ENCODE assay signal across 10 cellular contexts in the genomic region with DNA sequence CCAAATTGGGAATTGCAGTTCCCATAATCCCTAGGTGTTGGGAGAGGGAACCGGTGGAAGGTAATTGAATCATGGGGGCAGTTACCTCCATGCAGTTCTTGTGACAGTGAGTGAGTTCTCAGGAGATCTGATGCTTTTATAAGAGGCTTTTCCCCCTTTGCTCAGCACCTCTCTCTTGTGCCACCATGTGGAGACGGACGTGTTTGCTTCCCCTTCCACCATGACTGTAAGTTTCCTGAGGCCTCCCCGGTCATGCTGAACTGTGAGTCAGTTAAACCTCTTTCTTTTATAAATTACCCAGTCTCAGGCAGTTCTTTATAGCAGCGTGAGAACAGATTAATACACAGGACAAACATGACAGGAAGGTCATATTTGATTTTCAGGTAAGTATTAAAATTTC. TPM values are rescaled to one million over a fixed set of nuclear protein-coding genes. Genes with fewer than 3 reads are reported as not detected.
A peak's percentile ranks its signal among the peaks of the same experiment; 100 is the strongest.
DNase-seq lines count a peak whose midpoint lies in the region; ATAC-seq and TF ChIP-seq lines count a peak whose summit lies in the region.
"Had no signal": no experiment of that assay in that cellular context is flagged by ENCODE, and none has a peak within 500 bp of the region (broad histone marks: within the 10 kb centered on the region; RNA-seq: fewer than 3 reads in every experiment).

No MANE protein-coding gene starts in this region.

- H2BK120ac ChIP-seq in neuronal stem cell (ENCODE audit: low read depth, low read length), result no peak overlapping the region

- H3K9me3 ChIP-seq in naive thymus-derived CD4-positive, alpha-beta T cell (ENCODE audit: control insufficient read depth in 2 of 3, low read length in 3 of 3), result no peaks in the 10 kb centered on the region
- no peaks in the 10 kb centered on the region for H3K9me3 ChIP-seq in neuronal stem cell (replicated peaks in 1 of 2; ENCODE audit: control insufficient read depth in 2 of 2, insufficient read depth in 1 of 2, low read depth in 1 of 2, low read length in 2 of 2)
- H3K9me3 ChIP-seq in colonic mucosa, result no peaks in the 10 kb centered on the region
- H3K9me3 ChIP-seq: thyroid gland had no signal

- H3K27me3 Mint-ChIP-seq in naive thymus-derived CD4-positive, alpha-beta T cell, result no peaks in the 10 kb centered on the region

- H3K79me1 ChIP-seq in neuronal stem cell (ENCODE audit: low read depth, low read length), result peaks cover 2% of the 10 kb centered on the region

- no peaks in the 10 kb centered on the region for H3K36me3 ChIP-seq in naive thymus-derived CD4-positive, alpha-beta T cell (ENCODE audit: control insufficient read depth in 2 of 3, insufficient read depth in 3 of 3, low read length in 3 of 3)
- H3K36me3 ChIP-seq in neuronal stem cell (replicated peaks in 1 of 2; ENCODE audit: control insufficient read depth in 2 of 2, insufficient read depth in 2 of 2, low read length in 2 of 2) (no peaks in the 10 kb centered on the region), colonic mucosa (no peaks in the 10 kb centered on the region)
- H3K36me3 ChIP-seq: thyroid gland had no signal

- H3K4me1 ChIP-seq in naive thymus-derived CD4-positive, alpha-beta T cell (ENCODE audit: control insufficient read depth in 2 of 2, insufficient read depth in 2 of 2, low read length in 2 of 2), result peaks cover 36 to 48% of the 10 kb centered on the region in 2 donors
- H3K4me1 ChIP-seq in neuronal stem cell (ENCODE audit: control insufficient read depth in 2 of 2, insufficient read depth in 1 of 2, low read depth in 1 of 2, low read length in 2 of 2) (no peaks in the 10 kb centered on the region), colonic mucosa (no peaks in the 10 kb centered on the region)
- H3K4me1 ChIP-seq: thyroid gland had no signal

- H2BK15ac ChIP-seq in neuronal stem cell (ENCODE audit: low read length), result no peak overlapping the region

- H3K27ac ChIP-seq in naive thymus-derived CD4-positive, alpha-beta T cell (ENCODE audit: low read depth, low read length), result no peak overlapping the region
- H3K27ac ChIP-seq in neuronal stem cell (replicated peaks; ENCODE audit: low read length) (no peak overlapping the region), colonic mucosa (no peak overlapping the region)
- H3K27ac ChIP-seq: thyroid gland had no signal

- no peak overlapping the region for H2BK5ac ChIP-seq in neuronal stem cell (ENCODE audit: low read length)

- DNase-seq in GM12865 (ENCODE audit: low read depth) (peak; percentile 78), M059J (ENCODE audit: low read depth) (peak; percentile 42), neuronal stem cell (ENCODE audit: low spot score) (no peak), colonic mucosa (no peak), posterior vena cava (ENCODE audit: low spot score) (no peak)
- DNase-seq in activated naive CD4-positive, alpha-beta T cell treated with anti-CD3 and anti-CD28 coated beads, Interleukin-2, amount 50 U/mL, for 16 hours, result peak; percentile 54
- peak in 2 of 9 donors; percentile 21 to 28 for DNase-seq in naive thymus-derived CD4-positive, alpha-beta T cell

- no peaks in the 10 kb centered on the region for H3K27me3 ChIP-seq in naive thymus-derived CD4-positive, alpha-beta T cell (ENCODE audit: control insufficient read depth in 2 of 2, insufficient read depth in 2 of 2, low read length in 2 of 2)
- H3K27me3 ChIP-seq in neuronal stem cell (ENCODE audit: control insufficient read depth in 3 of 3, insufficient read depth in 3 of 3, low read depth in 1 of 3, low read length in 3 of 3) (peaks cover 0 to 9% (median 0%) of the 10 kb centered on the region in 3 experiments), colonic mucosa (no peaks in the 10 kb centered on the region)
- H3K27me3 ChIP-seq: thyroid gland had no signal

- H3K9me3 Mint-ChIP-seq in naive thymus-derived CD4-positive, alpha-beta T cell, result peaks cover 0 to 5% (median 0%) of the 10 kb centered on the region in 11 donors
- H3K9me3 Mint-ChIP-seq: activated T-helper 1 cell treated with anti-CD3 and anti-CD28 coated beads, Interleukin-12 subunit alpha, Interleukin-12 subunit beta, Interleukin-2, Interleukin-4 antibody, amounts not matched to agents 30 ng/mL and 10 ng/mL and 1 ng/mL, durations not matched to agents 14 hours and 24 hours and 36 hours had no signal

- intact Hi-C loops in naive thymus-derived CD4-positive, alpha-beta T cell (cut with micrococcal nuclease), result no loop called here
- intact Hi-C loops in colonic mucosa (cut with DNase I) (no loop called here), posterior vena cava (cut with DNase I) (no loop called here)

- no peaks in the 10 kb centered on the region for H3K36me3 Mint-ChIP-seq in naive thymus-derived CD4-positive, alpha-beta T cell

- no peak overlapping the region for H2AK5ac ChIP-seq in neuronal stem cell (ENCODE audit: low read depth, low read length)

- H3K9ac ChIP-seq in neuronal stem cell (ENCODE audit: low read depth, low read length, poor library complexity) (no peak overlapping the region), colonic mucosa (ENCODE audit: low read depth in 2 of 2, low read length in 2 of 2) (no peak overlapping the region)

- no peak overlapping the region for H4K8ac ChIP-seq in neuronal stem cell (ENCODE audit: low read depth, low read length)

- peaks cover 17 to 74% (median 59%) of the 10 kb centered on the region in 7 donors for H3K4me1 Mint-ChIP-seq in naive thymus-derived CD4-positive, alpha-beta T cell

- H3K14ac ChIP-seq in neuronal stem cell (ENCODE audit: low read length), result no peak overlapping the region

- peak; percentile 57 for TF ChIP-seq CTCF in GM12865 (IDR thresholded peaks at IDR 0.05; ENCODE audit: insufficient read depth, low read depth, low read length, missing control alignments)
- TF ChIP-seq CTCF in colonic mucosa (IDR thresholded peaks at IDR 0.05), result no peak

- peak overlapping the region in 8 of 9 donors; percentile 38 to 94 (median 86) for H3K27ac Mint-ChIP-seq in naive thymus-derived CD4-positive, alpha-beta T cell
- H3K27ac Mint-ChIP-seq: activated T-helper 1 cell treated with anti-CD3 and anti-CD28 coated beads, Interleukin-12 subunit alpha, Interleukin-12 subunit beta, Interleukin-2, Interleukin-4 antibody, amounts not matched to agents 30 ng/mL and 10 ng/mL and 1 ng/mL, durations not matched to agents 14 hours and 24 hours and 36 hours had no signal

- H3K4me3 Mint-ChIP-seq in naive thymus-derived CD4-positive, alpha-beta T cell, result peak overlapping the region in 2 of 10 donors; percentile 6 to 36
- H3K4me3 Mint-ChIP-seq: activated T-helper 1 cell treated with anti-CD3 and anti-CD28 coated beads, Interleukin-12 subunit alpha, Interleukin-12 subunit beta, Interleukin-2, Interleukin-4 antibody, amounts not matched to agents 30 ng/mL and 10 ng/mL and 1 ng/mL, durations not matched to agents 14 hours and 24 hours and 36 hours had no signal

- no peak overlapping the region for H3K4me3 ChIP-seq in GM12865 (ENCODE audit: low read depth, low read length)
- no peak overlapping the region for H3K4me3 ChIP-seq in naive thymus-derived CD4-positive, alpha-beta T cell (ENCODE audit: low read length)
- H3K4me3 ChIP-seq in neuronal stem cell (ENCODE audit: low read length in 2 of 2), result no peak overlapping the region
- H3K4me3 ChIP-seq in colonic mucosa, result no peak overlapping the region
- H3K4me3 ChIP-seq: thyroid gland had no signal

- WGBS in neuronal stem cell (ENCODE audit: extremely low coverage in 2 of 2, insufficient read length in 2 of 2, insufficient replicate concordance in 1 of 2), 2 donors, result no CpG with 5 or more reads among the region's 5 CpGs

- H2BK12ac ChIP-seq in neuronal stem cell (ENCODE audit: low read length), result no peak overlapping the region

- no peak overlapping the region for H4K91ac ChIP-seq in neuronal stem cell (ENCODE audit: low read depth, low read length, poor library complexity)

- POLR2A ChIA-PET in naive thymus-derived CD4-positive, alpha-beta T cell (lab: Charles Lee), result interaction anchor here (0.9 to 5.0 kb wide), 6 partner anchors 8 to 264 kb away, joined by 3 to 57 read pairs (median 4); a partner anchor contains a TSS

- ATAC-seq in naive thymus-derived CD4-positive, alpha-beta T cell, result no peak
- no peak for ATAC-seq in GM21723 (IDR thresholded peaks at IDR 0.05; ENCODE audit: unreplicated experiment)

- no peak overlapping the region for H3K4ac ChIP-seq in neuronal stem cell (ENCODE audit: low read length)

- no peak overlapping the region for H3K4me2 ChIP-seq in neuronal stem cell (ENCODE audit: insufficient read depth, low read length, poor library complexity, severe bottlenecking)

- no peak overlapping the region for H2AFZ ChIP-seq in neuronal stem cell (ENCODE audit: low read length)

- no peak overlapping the region for H3K23ac ChIP-seq in neuronal stem cell (ENCODE audit: low read depth, low read length, poor library complexity)

- CTCF ChIA-PET in naive thymus-derived CD4-positive, alpha-beta T cell (lab: Charles Lee), result interaction anchor here (0.6 to 1.4 kb wide), 2 partner anchors 8 to 84 kb away, joined by 3 to 5 read pairs; no protein-coding TSS in a partner anchor

- H3K18ac ChIP-seq in neuronal stem cell (ENCODE audit: low read length), result no peak overlapping the region

RNA-seq across cellular contexts. Expression of a gene that starts 25.3 kb away (rescaled TPM):
- total RNA-seq in M059J (2014; rRNA removed; shearing (Covaris generic)), result 9.9 and 15.2 TPM in 2 replicates
- 100 to 1,000 TPM in 3 of 5 experiments, 10 to 100 TPM in 2; 54.1 to 145 (median 130) TPM for total RNA-seq in naive thymus-derived CD4-positive, alpha-beta T cell
- polyA plus RNA-seq in naive thymus-derived CD4-positive, alpha-beta T cell, result 1 to 10 TPM; 5.5 to 6.3 TPM
- 7.9 TPM for polyA plus RNA-seq in neuronal stem cell (2013, experiment 1 of 2)
- polyA plus RNA-seq in neuronal stem cell (2013, experiment 2 of 2), result 8.0 TPM
- total RNA-seq in colonic mucosa (10 to 100 TPM; 18.0 to 41.1 TPM), posterior vena cava (10 to 100 TPM; 23.3 to 40.4 TPM)

Comparison
In these comparisons a context has a peak if more than half of its experiments do, and no peak if none do; other contexts are left out.
1. DNase-seq: peak in GM12865 (single experiment), M059J (single experiment) and activated naive CD4-positive, alpha-beta T cell treated with anti-CD3 and anti-CD28 coated beads, Interleukin-2, amount 50 U/mL, for 16 hours (single experiment); none in neuronal stem cell (single experiment), colonic mucosa (single experiment) and posterior vena cava (single experiment).